ENCODE assay signal across 1 cellular context in genomic region chr18:46400449-46400848, GRCh38.
A peak's percentile ranks its signal among the peaks of the same experiment; 100 is the strongest.
TF ChIP-seq lines count a peak whose summit lies in the region.

No MANE protein-coding gene starts in this region.

TF ChIP-seq in GM12878, 131 proteins besides CTCF, POLR2A, EP300 and RAD21 (continued from another document):
- no peak for TF ChIP-seq RB1 (IDR thresholded peaks at IDR 0.05; ENCODE audit: borderline replicate concordance)
- no peak for TF ChIP-seq MEF2A (IDR thresholded peaks at IDR 0.05; ENCODE audit: insufficient read depth, low read depth, low read length)
- no peak for TF ChIP-seq CEBPZ (IDR thresholded peaks at IDR 0.05; ENCODE audit: low read depth, low read length)
- no peak for TF ChIP-seq YY1 (IDR thresholded peaks at IDR 0.05; ENCODE audit: low read depth, low read length)
- no peak for TF ChIP-seq SMC3 (IDR thresholded peaks at IDR 0.05; ENCODE audit: borderline replicate concordance, low read length)
- TF ChIP-seq TCF12 (IDR thresholded peaks at IDR 0.05; ENCODE audit: low read depth, low read length) = 0 out of 2 replicates have a peak, but pooled peaks have one; percentile 14
- TF ChIP-seq, protein P1, sequence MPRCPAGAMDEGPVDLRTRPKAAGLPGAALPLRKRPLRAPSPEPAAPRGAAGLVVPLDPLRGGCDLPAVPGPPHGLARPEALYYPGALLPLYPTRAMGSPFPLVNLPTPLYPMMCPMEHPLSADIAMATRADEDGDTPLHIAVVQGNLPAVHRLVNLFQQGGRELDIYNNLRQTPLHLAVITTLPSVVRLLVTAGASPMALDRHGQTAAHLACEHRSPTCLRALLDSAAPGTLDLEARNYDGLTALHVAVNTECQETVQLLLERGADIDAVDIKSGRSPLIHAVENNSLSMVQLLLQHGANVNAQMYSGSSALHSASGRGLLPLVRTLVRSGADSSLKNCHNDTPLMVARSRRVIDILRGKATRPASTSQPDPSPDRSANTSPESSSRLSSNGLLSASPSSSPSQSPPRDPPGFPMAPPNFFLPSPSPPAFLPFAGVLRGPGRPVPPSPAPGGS (IDR thresholded peaks at IDR 0.05; ENCODE audit: borderline replicate concordance, insufficient read depth, low read depth, low read length, poor library complexity, severe bottlenecking) = no peak
- no peak for TF ChIP-seq NR2C2 (IDR thresholded peaks at IDR 0.05; ENCODE audit: borderline replicate concordance, control insufficient read depth, insufficient read length, low read depth)
- no peak for TF ChIP-seq SUZ12 (IDR thresholded peaks at IDR 0.05; ENCODE audit: unreplicated experiment)
- no peak for TF ChIP-seq RCOR1 (conservative IDR thresholded peaks at IDR 0.05; ENCODE audit: low read depth, low read length)
